14 cellular contexts compared by ENCODE assay signal in genomic region chr7:650339-651031, GRCh38.
A peak's percentile ranks its signal among the peaks of the same experiment; 100 is the strongest.
DNase-seq lines count a peak whose midpoint lies in the region; ATAC-seq, FAIRE-seq and TF ChIP-seq lines count a peak whose summit lies in the region.
"Had no signal": no experiment of that assay in that cellular context is flagged by ENCODE, and none has a peak within 500 bp of the region (broad histone marks: within the 10 kb centered on the region; RNA-seq: fewer than 3 reads in every experiment).

No MANE protein-coding gene starts in this region.

- H3K9me3 ChIP-seq in HEK293 (ENCODE audit: control insufficient read depth, insufficient read depth, low read depth, low read length) (no peaks in the 10 kb centered on the region), H1 (ENCODE audit: insufficient read depth in 2 of 2, low read depth in 1 of 2, low read length in 1 of 2) (peaks cover 14 to 26% of the 10 kb centered on the region in 2 experiments), mesenchymal stem cell (ENCODE audit: control insufficient read depth, low read length) (peaks cover 4% of the 10 kb centered on the region)

- H4K20me1 ChIP-seq in H1 (replicated peaks in 1 of 2; ENCODE audit: control insufficient read depth in 1 of 2, insufficient read depth in 2 of 2, low read length in 2 of 2) = peaks cover 0 to 10% of the 10 kb centered on the region in 2 experiments

- no peak overlapping the region for H3K56ac ChIP-seq in H1 (replicated peaks; ENCODE audit: insufficient read length, low read depth, low read length)

- H2BK120ac ChIP-seq in H1 (replicated peaks; ENCODE audit: low read depth, low read length) (no peak overlapping the region), mesenchymal stem cell (ENCODE audit: low read depth, low read length) (no peak overlapping the region)

- H2AFZ ChIP-seq in H1 (ENCODE audit: low read length) = no peak overlapping the region
- H2AFZ ChIP-seq in mesenchymal stem cell (ENCODE audit: low read depth, low read length) = no peak overlapping the region

- H3K27me3 ChIP-seq in H1 (replicated peaks in 1 of 4; ENCODE audit: control insufficient read depth in 3 of 4, extremely low read depth in 1 of 4, insufficient read depth in 3 of 4, low read length in 3 of 4) = no peaks in the 10 kb centered on the region
- no peaks in the 10 kb centered on the region for H3K27me3 ChIP-seq in mesenchymal stem cell (ENCODE audit: control insufficient read depth in 1 of 2, insufficient read depth in 1 of 2, low read length in 2 of 2)
- H3K27me3 ChIP-seq: stomach had no signal

- no peak overlapping the region for H3K4ac ChIP-seq in H1 (replicated peaks; ENCODE audit: insufficient read length, low read depth, low read length)
- no peak overlapping the region for H3K4ac ChIP-seq in mesenchymal stem cell (ENCODE audit: low read depth in 1 of 2, low read length in 2 of 2)

- no peak for TF ChIP-seq CTCF in HEK293 (tag by site-specific recombination; IDR thresholded peaks at IDR 0.05)
- no peak for TF ChIP-seq CTCF in H1 (IDR thresholded peaks at IDR 0.05; ENCODE audit: control extremely low read depth in 1 of 3, insufficient read depth in 1 of 3, low read depth in 1 of 3, low read length in 3 of 3)

- H2BK5ac ChIP-seq in H1 (ENCODE audit: low read depth, low read length) (peak overlapping the region; percentile 66; the same call in 1 of the 2 replicates), mesenchymal stem cell (ENCODE audit: low read depth, low read length, poor library complexity, severe bottlenecking) (no peak overlapping the region)

- H2AK5ac ChIP-seq in H1 (ENCODE audit: low read depth, low read length) = 0 out of 2 replicates have a peak overlapping the region, but pooled peaks have one; percentile 53
- H2AK5ac ChIP-seq in mesenchymal stem cell (ENCODE audit: low read length, severe bottlenecking) = no peak overlapping the region

- no peaks in the 10 kb centered on the region for H3K79me1 ChIP-seq in H1 (ENCODE audit: low read depth, low read length)
- peaks cover 4% of the 10 kb centered on the region for H3K79me1 ChIP-seq in mesenchymal stem cell (replicated peaks; ENCODE audit: low read length, poor library complexity, severe bottlenecking)

- H3K27ac ChIP-seq in HEK293 (ENCODE audit: extremely low read depth, low read depth, low read length) = no peak overlapping the region
- no peak overlapping the region for H3K27ac ChIP-seq in H1 (ENCODE audit: low read depth, low read length)
- no peak overlapping the region for H3K27ac ChIP-seq in substantia nigra (ENCODE audit: low read depth, low read length, poor library complexity, severe bottlenecking)
- no peak overlapping the region for H3K27ac ChIP-seq in mesenchymal stem cell (ENCODE audit: low read length, poor library complexity, severe bottlenecking)
- H3K27ac ChIP-seq: stomach had no signal

- H3K14ac ChIP-seq in H1 (ENCODE audit: insufficient read length) (no peak overlapping the region), mesenchymal stem cell (ENCODE audit: low read length in 2 of 2) (no peak overlapping the region)

- no peak for ATAC-seq in HG03025 (IDR thresholded peaks at IDR 0.05; ENCODE audit: low FRiP score, unreplicated experiment)
- ATAC-seq: sciatic nerve had no signal

- FAIRE-seq in H1 (lab: Jason Lieb, UNC) = no peak
- FAIRE-seq: islet of Langerhans had no signal

- H3K23me2 ChIP-seq in H1 (ENCODE audit: low read depth, low read length) = peaks cover 11% of the 10 kb centered on the region; the same call in 1 of the 2 replicates

- no peaks in the 10 kb centered on the region for H3K4me1 ChIP-seq in HEK293 (ENCODE audit: control insufficient read depth, insufficient read depth, low read length)
- no peaks in the 10 kb centered on the region for H3K4me1 ChIP-seq in H1 (replicated peaks in 1 of 4; ENCODE audit: control insufficient read depth in 3 of 4, insufficient read depth in 4 of 4, low read length in 3 of 4)
- H3K4me1 ChIP-seq in mesenchymal stem cell (ENCODE audit: control insufficient read depth, insufficient read depth, low read depth, low read length) = no peaks in the 10 kb centered on the region
- H3K4me1 ChIP-seq: stomach had no signal

- CTCF ChIA-PET in HEK293 (lab: Yijun Ruan, JAX) = no interaction called here
- CTCF ChIA-PET in H1 (lab: Charles Lee; ENCODE audit: partially characterized antibody) = interaction anchor here (0.6 to 2.8 kb wide), 5 partner anchors 8 to 24 kb away, joined by 3 to 6 read pairs (median 4); no protein-coding TSS in a partner anchor

- H3K4me2 ChIP-seq in H1 (ENCODE audit: insufficient read depth in 1 of 2, low read depth in 2 of 2, low read length in 2 of 2) (no peak overlapping the region), mesenchymal stem cell (ENCODE audit: low read length, poor library complexity, severe bottlenecking) (no peak overlapping the region)

- H3K18ac ChIP-seq in H1 (ENCODE audit: extremely low read depth, low read length) (no peak overlapping the region), mesenchymal stem cell (ENCODE audit: low read depth in 1 of 2, low read length in 2 of 2) (no peak overlapping the region)

- H2BK12ac ChIP-seq in H1 (ENCODE audit: low read depth, low read length) (no peak overlapping the region), mesenchymal stem cell (ENCODE audit: low read length in 2 of 2) (no peak overlapping the region)

- H3K36me3 ChIP-seq in HEK293 (ENCODE audit: control insufficient read depth in 2 of 2, insufficient read depth in 1 of 2, low read length in 2 of 2) = no peaks in the 10 kb centered on the region; a peak in 1 of 3 replicates
- peaks cover 0 to 6% (median 0%) of the 10 kb centered on the region in 4 experiments; a peak in 2 of 8 replicates for H3K36me3 ChIP-seq in H1 (ENCODE audit: control insufficient read depth in 2 of 4, insufficient read depth in 4 of 4, low read length in 3 of 4)
- H3K36me3 ChIP-seq in mesenchymal stem cell (ENCODE audit: control insufficient read depth in 1 of 2, insufficient read depth in 2 of 2, low read depth in 1 of 2, low read length in 2 of 2) = peaks cover 0 to 7% of the 10 kb centered on the region in 2 experiments
- H3K36me3 ChIP-seq: stomach had no signal

- no peak for TF ChIP-seq RAD21 in H1 (IDR thresholded peaks at IDR 0.05 in 1 of 2, conservative IDR thresholded peaks at IDR 0.05 in 1 of 2; ENCODE audit: low read depth in 2 of 2, low read length in 2 of 2)

- TF ChIP-seq POLR2A in H1 (IDR thresholded peaks at IDR 0.05; ENCODE audit: control extremely low read depth in 1 of 2, low read depth in 2 of 2, low read length in 2 of 2) = no peak

- H2BK15ac ChIP-seq in H1 (ENCODE audit: low read length) = no peak overlapping the region
- H2BK15ac ChIP-seq in mesenchymal stem cell (ENCODE audit: low read depth, poor library complexity, severe bottlenecking) = no peak overlapping the region

- H4K91ac ChIP-seq in H1 (replicated peaks; ENCODE audit: insufficient read length, low read length) (no peak overlapping the region), mesenchymal stem cell (ENCODE audit: low read length) (no peak overlapping the region)

- WGBS in H1 (ENCODE audit: extremely low coverage in 1 of 2, insufficient coverage in 1 of 2, insufficient read length in 1 of 2, insufficient replicate concordance in 2 of 2, low coverage in 1 of 2, low lambda C conversion rate in 2 of 2, missing lambda C conversion rate in 1 of 2), 2 experiments = 94% methylated on average over 22 of the region's 22 CpGs; no CpG with 5 or more reads in 1 of the 2 experiments
- 97% methylated on average over 22 of the region's 22 CpGs for WGBS in mesenchymal stem cell

- peak overlapping the region; percentile 9; the same call in 1 of the 2 replicates for H4K8ac ChIP-seq in H1 (ENCODE audit: extremely low read depth, insufficient read depth, low read length)
- H4K8ac ChIP-seq in mesenchymal stem cell (ENCODE audit: low read length) = no peak overlapping the region

- H3K9ac ChIP-seq in H1 (replicated peaks in 1 of 4; ENCODE audit: extremely low read depth in 1 of 4, low read depth in 3 of 4, low read length in 3 of 4) = no peak overlapping the region
- H3K9ac ChIP-seq in mesenchymal stem cell (ENCODE audit: low read length) = no peak overlapping the region

- H2BK20ac ChIP-seq in H1 (ENCODE audit: low read length) = no peak overlapping the region

- peaks cover 8 to 23% of the 10 kb centered on the region in 2 experiments; a peak in 3 of 4 replicates for H3K79me2 ChIP-seq in H1 (ENCODE audit: control insufficient read depth in 1 of 2, insufficient read depth in 2 of 2, low read length in 2 of 2)

- POLR2A ChIA-PET in HEK293 (lab: Yijun Ruan, JAX) (no interaction called here), H1 (lab: Charles Lee; ENCODE audit: partially characterized antibody) (interaction anchor here (0.7 to 1.1 kb wide), 2 partner anchors 15 to 66 kb away, joined by 3 to 6 read pairs; no protein-coding TSS in a partner anchor)

- no peak for TF ChIP-seq EP300 in H1 (IDR thresholded peaks at IDR 0.05; ENCODE audit: borderline replicate concordance in 1 of 2, low read depth in 2 of 2, low read length in 2 of 2)

- H3K4me3 ChIP-seq in HEK293 (ENCODE audit: low read depth, low read length) (no peak overlapping the region), H1 (ENCODE audit: extremely low read depth in 1 of 4, insufficient read depth in 2 of 4, low read depth in 3 of 4, low read length in 4 of 4) (no peak overlapping the region), mesenchymal stem cell (ENCODE audit: insufficient read depth in 1 of 2, low read depth in 1 of 2, low read length in 2 of 2) (no peak overlapping the region)
- H3K4me3 ChIP-seq: stomach had no signal

- H4K5ac ChIP-seq in H1 (ENCODE audit: insufficient read length, low read depth, low read length) = no peak overlapping the region

- H3K23ac ChIP-seq in H1 (ENCODE audit: insufficient read length) = no peak overlapping the region
- no peak overlapping the region for H3K23ac ChIP-seq in mesenchymal stem cell (ENCODE audit: low read length in 2 of 2)

- DNase-seq in H1 (ENCODE audit: low read depth in 1 of 2, low spot score in 2 of 2) (no peak), hippocampal formation (lab: John Stamatoyannopoulos, UW) (peak; percentile 18 to 60), substantia nigra (lab: John Stamatoyannopoulos, UW) (peak in 29 of 49 donors; percentile 9 to 83 (median 36)), T-helper 2 cell (no peak), mesenchymal stem cell (no peak)
- no peak for DNase-seq in activated CD8-positive, alpha-beta memory T cell treated with anti-CD3 and anti-CD28 coated beads, Interleukin-2, amount 50 U/mL, for 48 hours
- DNase-seq: activated CD4-positive, alpha-beta T cell treated with anti-CD3 and anti-CD28 coated beads for 1 hour; activated naive CD4-positive, alpha-beta T cell treated with anti-CD3 and anti-CD28 coated beads, Interleukin-2, amount 10 ng/mL, durations not matched to agents 7 days and 5 days; NCI-H526 treated with DMSO at 0.1 percent for 48 hours; stomach had no signal

TF ChIP-seq in HEK293, 187 proteins besides CTCF, POLR2A, EP300 and RAD21 (continues in another document):
- TF ChIP-seq SCRT2 (tag by site-specific recombination; IDR thresholded peaks at IDR 0.05) = peak; percentile 30; the same call in 1 of the 2 replicates
- TF ChIP-seq ZNF366 (tag by site-specific recombination; conservative IDR thresholded peaks at IDR 0.05) = no peak

TF ChIP-seq in H1, 55 proteins besides CTCF, POLR2A, EP300 and RAD21 (continues in another document):
- TF ChIP-seq NANOG (IDR thresholded peaks at IDR 0.05; ENCODE audit: insufficient read depth, low read depth, low read length, poor library complexity, severe bottlenecking) (no peak), SAP30 (IDR thresholded peaks at IDR 0.05; ENCODE audit: insufficient read depth, insufficient replicate concordance, low read length) (no peak), SRF (IDR thresholded peaks at IDR 0.05; ENCODE audit: low read depth, low read length) (no peak)

Comparison
In these comparisons a context has a peak if more than half of its experiments do, and no peak if none do; other contexts are left out.
1. DNase-seq: peak in hippocampal formation (2 of 2) and substantia nigra (29 of 49); none in H1 (0 of 2), T-helper 2 cell (0 of 5), mesenchymal stem cell (single experiment) and activated CD8-positive, alpha-beta memory T cell treated with anti-CD3 and anti-CD28 coated beads, Interleukin-2, amount 50 U/mL, for 48 hours (single experiment).